ENCODE assay signal across 8 cellular contexts in the genomic region with DNA sequence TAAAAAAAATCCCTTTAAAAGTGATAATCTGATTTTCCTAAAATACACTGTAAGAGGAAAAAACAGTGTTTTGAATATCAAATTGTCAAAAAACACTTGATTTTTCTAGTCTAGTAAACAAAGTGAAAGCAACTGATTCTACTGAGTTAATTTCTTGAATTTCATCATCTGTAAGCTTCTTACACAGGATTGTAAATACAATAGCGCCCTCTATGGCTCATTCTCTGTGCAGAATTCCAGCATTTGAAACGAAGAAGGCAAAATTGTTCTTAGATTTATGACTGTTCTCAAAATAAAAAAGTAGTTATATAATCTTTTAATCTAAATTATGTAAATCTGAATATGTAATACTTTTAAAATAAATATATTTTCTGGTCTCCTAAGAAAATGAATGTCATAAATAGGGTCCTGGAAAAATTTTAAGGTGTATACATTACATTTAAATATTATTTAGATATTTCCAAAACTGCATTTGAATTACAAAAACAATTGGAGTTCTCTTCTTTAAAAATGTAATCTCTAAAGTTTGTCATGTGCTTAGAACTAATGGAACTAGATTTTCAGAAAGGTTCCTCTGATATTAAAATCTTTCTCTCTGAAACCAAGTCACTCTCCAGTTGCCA.
DNase-seq lines count a peak whose midpoint lies in the region; ATAC-seq and TF ChIP-seq lines count a peak whose summit lies in the region.

No MANE protein-coding gene starts in this region.

- no peak overlapping the region for H3K4me2 ChIP-seq in DOHH2 (ENCODE audit: low read length)

- no peaks in the 10 kb centered on the region for H4K20me1 ChIP-seq in DOHH2 (ENCODE audit: control insufficient read depth, insufficient read depth, low read depth, low read length)

- H3K4me3 ChIP-seq in DOHH2 (ENCODE audit: low read length) (no peak overlapping the region), fibroblast of the aortic adventitia (ENCODE audit: low read depth, low read length) (no peak overlapping the region), retinal pigment epithelial cell (ENCODE audit: low read length) (no peak overlapping the region)

- peak; percentile 59 for DNase-seq in HCEC 1CT
- DNase-seq in NCI-H146 (lab: John Stamatoyannopoulos, UW) = peak; percentile 81
- DNase-seq in SKM-1 treated with dmso at 0.1 percent for 144 hours (lab: John Stamatoyannopoulos, UW; ENCODE audit: unreplicated experiment) = peak; percentile 75
- peak; percentile 88 for DNase-seq in fibroblast of the aortic adventitia (ENCODE audit: low read depth)
- peak; percentile 38 for DNase-seq in retinal pigment epithelial cell (ENCODE audit: low read depth)

- ATAC-seq in GM19467 (IDR thresholded peaks at IDR 0.05; ENCODE audit: unreplicated experiment) = no peak
- ATAC-seq in HG03039 (IDR thresholded peaks at IDR 0.05; ENCODE audit: unreplicated experiment) = no peak

- no peaks in the 10 kb centered on the region for H3K9me3 ChIP-seq in DOHH2 (ENCODE audit: control insufficient read depth, insufficient read depth, low read length)

- no peaks in the 10 kb centered on the region for H3F3A ChIP-seq in DOHH2 (ENCODE audit: control insufficient read depth, insufficient read depth)

- H3K4me1 ChIP-seq in DOHH2 (ENCODE audit: control insufficient read depth, low read length) = no peaks in the 10 kb centered on the region

- no peak overlapping the region for H3K27ac ChIP-seq in DOHH2 (ENCODE audit: low read depth, low read length)

- no peaks in the 10 kb centered on the region for H3K27me3 ChIP-seq in DOHH2 (ENCODE audit: control insufficient read depth, low read length)

- no peaks in the 10 kb centered on the region for H3K36me3 ChIP-seq in DOHH2 (ENCODE audit: control insufficient read depth, low read length)

- H3K9me2 ChIP-seq in DOHH2 (replicated peaks; ENCODE audit: control insufficient read depth, low read length) = no peaks in the 10 kb centered on the region

- no peaks in the 10 kb centered on the region for H3K79me2 ChIP-seq in DOHH2 (ENCODE audit: control insufficient read depth, low read length)

- peak; percentile 67 for TF ChIP-seq CTCF in DOHH2 (IDR thresholded peaks at IDR 0.05; ENCODE audit: low read depth, low read length, poor library complexity, severe bottlenecking)
- peak; percentile 81 for TF ChIP-seq CTCF in fibroblast of the aortic adventitia (IDR thresholded peaks at IDR 0.05; ENCODE audit: insufficient read depth, low read length)
- peak; percentile 82 for TF ChIP-seq CTCF in retinal pigment epithelial cell (conservative IDR thresholded peaks at IDR 0.05; ENCODE audit: low read depth, low read length)

Comparison
In these comparisons a context has a peak if more than half of its experiments do, and no peak if none do; other contexts are left out.
1. DNase-seq: peak in every context shown above with its lines; median percentile 88 in fibroblast of the aortic adventitia; 81 in NCI-H146; 75 in SKM-1 treated with dmso at 0.1 percent for 144 hours; 59 in HCEC 1CT; 38 in retinal pigment epithelial cell.